Comparison of ENCODE assay signal across 13 cellular contexts in genomic region chr3:159786489-159787181, GRCh38. TPM values are rescaled to one million over a fixed set of nuclear protein-coding genes. Genes with fewer than 3 reads are reported as not detected.
DNase-seq lines count a peak whose midpoint lies in the region; ATAC-seq, FAIRE-seq and TF ChIP-seq lines count a peak whose summit lies in the region.
"Had no signal": no experiment of that assay in that cellular context is flagged by ENCODE, and none has a peak within 500 bp of the region (broad histone marks: within the 10 kb centered on the region; RNA-seq: fewer than 3 reads in every experiment).

No MANE protein-coding gene starts in this region.

- ATAC-seq in K562, result no peak
- ATAC-seq: activated CD4-positive, CD25-positive, alpha-beta regulatory T cell treated with anti-CD3 and anti-CD28 coated beads, Interleukin-2, amount 50 U/mL, for 24 hours; sciatic nerve had no signal

- H3K36me3 ChIP-seq in HUES48 (ENCODE audit: control insufficient read depth, insufficient read depth, low read length) (no peaks in the 10 kb centered on the region), K562 (ENCODE audit: control insufficient read depth, insufficient read depth, low read length) (no peaks in the 10 kb centered on the region)

- no peak for TF ChIP-seq CTCF in K562 (IDR thresholded peaks at IDR 0.05 in 2 of 3, conservative IDR thresholded peaks at IDR 0.05 in 1 of 3; ENCODE audit: insufficient read depth in 2 of 3, low read depth in 1 of 3, low read length in 3 of 3)

- POLR2A ChIA-PET in K562 (lab: Yijun Ruan, JAX), result no interaction called here

- H3K4me3 ChIP-seq in HUES48 (ENCODE audit: low read depth, low read length) (no peak overlapping the region), K562 (no peak overlapping the region)

- intact Hi-C loops in K562 (cut with micrococcal nuclease), result no loop called here

- DNase-seq in K562 (ENCODE audit: extremely low read depth in 1 of 4, low spot score in 3 of 4) (no peak), kidney tubule cell (ENCODE audit: low spot score) (peak; percentile 40), SKM-1 (lab: John Stamatoyannopoulos, UW; ENCODE audit: unreplicated experiment) (no peak), frontal cortex (ENCODE audit: low spot score in 2 of 2) (no peak), occipital lobe (lab: John Stamatoyannopoulos, UW) (no peak)
- DNase-seq: activated T-cell treated with anti-CD3 and anti-CD28 coated beads, Interleukin-2, amount 50 U/mL, for 1 hour; aorta; COR-L47; NCI-H1436 treated with DMSO at 0.1 percent for 48 hours had no signal

- TF ChIP-seq POLR2A in K562 (conservative IDR thresholded peaks at IDR 0.05), result no peak

- CTCF ChIA-PET in K562 (lab: Yijun Ruan, JAX; ENCODE audit: low intra/inter-chr PET ratio), result no interaction called here

- H3K9me3 ChIP-seq in HUES48 (ENCODE audit: control insufficient read depth, insufficient read depth, low read length) (no peaks in the 10 kb centered on the region), K562 (replicated peaks; ENCODE audit: control insufficient read depth, insufficient read depth, low read depth, low read length) (no peaks in the 10 kb centered on the region)

- BruUV-seq in K562 (replicated peaks; lab: Mats Ljungman, UMichigan), result no TSS peak

- WGBS in K562 (ENCODE audit: insufficient coverage, low coverage, missing lambda C conversion rate), result under 1% methylated on average over 9 of the region's 9 CpGs

- H4K20me1 ChIP-seq in K562 (replicated peaks; ENCODE audit: control insufficient read depth, insufficient read depth, low read length), result no peaks in the 10 kb centered on the region

- H3K79me2 ChIP-seq in K562 (ENCODE audit: control insufficient read depth, insufficient read depth, low read length), result no peaks in the 10 kb centered on the region

- peaks cover 40% of the 10 kb centered on the region for H3K4me1 ChIP-seq in HUES48 (ENCODE audit: control insufficient read depth, insufficient read depth, low read length)
- H3K4me1 ChIP-seq in K562 (replicated peaks in 1 of 2; ENCODE audit: control insufficient read depth in 2 of 2, insufficient read depth in 2 of 2, low read length in 2 of 2), result no peaks in the 10 kb centered on the region

- no peak for FAIRE-seq in K562 (lab: Jason Lieb, UNC)
- FAIRE-seq in frontal cortex (lab: Jason Lieb, UNC), result no peak

- H3K27ac ChIP-seq in HUES48 (ENCODE audit: low read depth, low read length) (peak overlapping the region; percentile 21), K562 (ENCODE audit: extremely low read depth, low read depth, low read length) (no peak overlapping the region), temporal lobe (ENCODE audit: low read depth, low read length) (peak overlapping the region; percentile 87)

- no peak overlapping the region for H3K4me2 ChIP-seq in K562 (ENCODE audit: insufficient read depth, low read length)

- TF ChIP-seq RAD21 in K562 (CRISPR knock-in tag; conservative IDR thresholded peaks at IDR 0.05 in 1 of 2, IDR thresholded peaks at IDR 0.05 in 1 of 2), result no peak

- H2AFZ ChIP-seq in K562 (ENCODE audit: low read depth, low read length), result no peak overlapping the region

- TF ChIP-seq EP300 in K562 (IDR thresholded peaks at IDR 0.05; ENCODE audit: low read length), result no peak

- in situ Hi-C loops in K562 (cut with MboI), result no loop called here

- H3K9ac ChIP-seq in HUES48 (ENCODE audit: low read depth, low read length), result no peak overlapping the region
- no peak overlapping the region for H3K9ac ChIP-seq in K562 (ENCODE audit: insufficient read depth in 1 of 2, low read depth in 2 of 2, low read length in 2 of 2)

- H3K9me1 ChIP-seq in K562 (ENCODE audit: control insufficient read depth, insufficient read depth, low read length), result no peaks in the 10 kb centered on the region

- H3K27me3 ChIP-seq in HUES48 (ENCODE audit: control insufficient read depth, insufficient read depth, low read length), result no peaks in the 10 kb centered on the region
- H3K27me3 ChIP-seq in K562 (ENCODE audit: control insufficient read depth in 2 of 2, insufficient read depth in 2 of 2, low read length in 2 of 2), result no peaks in the 10 kb centered on the region

TF ChIP-seq in K562, 482 proteins besides CTCF, POLR2A, EP300 and RAD21:
- TF ChIP-seq TEAD2 (tag; IDR thresholded peaks at IDR 0.05) (no peak), GATAD2B (IDR thresholded peaks at IDR 0.05; ENCODE audit: borderline replicate concordance) (no peak), PKNOX1 (IDR thresholded peaks at IDR 0.05) (peak; percentile 18; the same call in 1 of the 2 replicates), RREB1 (CRISPR knock-in tag; IDR thresholded peaks at IDR 0.05) (no peak), MEIS2 (IDR thresholded peaks at IDR 0.05; ENCODE audit: partially characterized antibody) (peak; percentile 25)

RNA-seq across cellular contexts. Expression of gene SCHIP1, which starts 53.0 kb away (rescaled TPM):
- total RNA-seq in K562 (2011; cell fraction: chromatin; rRNA removed; ENCODE audit: low replicate concordance), result not detected in 2 replicates
- total RNA-seq in K562 (2011; cell fraction: nucleolus; rRNA removed), result not detected in 2 replicates
- not detected in 2 replicates for total RNA-seq in K562 (2011; cell fraction: nucleoplasm; rRNA removed)
- total RNA-seq in K562 (2014; rRNA removed), result not detected in 2 replicates
- total RNA-seq in K562 (2014; rRNA removed; fragmentation: Illumina TruSeq; extraction: Trizol), result not detected in 2 replicates
- not detected in 2 replicates for total RNA-seq in K562 (2015; rRNA removed; fragmentation: Illumina TruSeq; extraction: Trizol)
- total RNA-seq in K562 (2021), result not detected in 2 replicates
- not detected in 2 replicates for polyA plus RNA-seq in K562 (2011; rRNA removed)
- polyA plus RNA-seq in K562 (2011; cell fraction: cytosol; rRNA removed), result not detected in 2 replicates
- polyA plus RNA-seq in K562 (2011; cell fraction: nucleus; rRNA removed), result 0.03 TPM in 1 of 2 replicates, not detected in the other
- polyA plus RNA-seq in K562 (2012), result not detected in 2 replicates
- polyA plus RNA-seq in K562 (2014; fragmentation: Illumina TruSeq; extraction: Trizol), result not detected in 2 replicates
- polyA plus RNA-seq in K562 (2014; fragmentation: Nextera tagmentation; extraction: Ambion mirVana), result not detected
- not detected in 2 replicates for polyA plus RNA-seq in K562 (2014; rRNA removed)
- not detected in 2 replicates for polyA minus RNA-seq in K562 (2011; rRNA and poly(A)+ RNA removed)
- not detected in 2 replicates for polyA minus RNA-seq in K562 (2011; cell fraction: cytosol; rRNA and poly(A)+ RNA removed)
- polyA minus RNA-seq in K562 (2011; cell fraction: nucleus; rRNA and poly(A)+ RNA removed), result not detected in 2 replicates
- total RNA-seq in temporal lobe, result 34.7 TPM
- total RNA-seq in frontal cortex, result 60.3 TPM
- 50.4 TPM for total RNA-seq in occipital lobe

Comparison
In these comparisons a context has a peak if more than half of its experiments do, and no peak if none do; other contexts are left out.
1. RNA of gene SCHIP1, which starts 53.0 kb away (total RNA-seq): 60.3 TPM in frontal cortex (single experiment), 50.4 TPM in occipital lobe (single experiment) and 34.7 TPM in temporal lobe (single experiment); not detected in K562; every median in the first group is over 10 times any median in the second.